In genomic region chr7:123360631-123361030, GRCh38 we compare ENCODE assay signal across 23 cellular contexts.
"Had no signal": no experiment of that assay in that cellular context is flagged by ENCODE, and none has a peak within 500 bp of the region (broad histone marks: within the 10 kb centered on the region; RNA-seq: fewer than 3 reads in every experiment).

No MANE protein-coding gene starts in this region.

- H3K9me3 ChIP-seq: esophagus squamous epithelium, gastrocnemius medialis, heart right ventricle, left lung, lower lobe of right lung, mucosa of descending colon had no signal

- ATAC-seq: effector memory CD8-positive, alpha-beta T cell; esophagus mucosa; gastrocnemius medialis; heart right ventricle; left cardiac atrium; left lung; left ventricle myocardium superior; lower lobe of right lung; mucosa of descending colon; naive thymus-derived CD8-positive, alpha-beta T cell had no signal

- H3K4me1 ChIP-seq: esophagus squamous epithelium, gastrocnemius medialis, heart right ventricle, left lung, lower lobe of right lung had no signal

- H3K27me3 ChIP-seq: esophagus squamous epithelium, gastrocnemius medialis, heart right ventricle, left lung had no signal

- H3K4me3 ChIP-seq: esophagus squamous epithelium, gastrocnemius medialis, heart right ventricle, left lung, lower lobe of right lung, mucosa of descending colon had no signal

- H3K36me3 ChIP-seq: esophagus squamous epithelium, gastrocnemius medialis, heart right ventricle, left lung, lower lobe of right lung had no signal

- H3K27ac ChIP-seq: epithelial cell of prostate, esophagus squamous epithelium, gastrocnemius medialis, heart right ventricle, left lung, lower lobe of right lung had no signal

- DNase-seq: cortex of kidney; effector CD8-positive, alpha-beta T cell; effector memory CD8-positive, alpha-beta T cell; endodermal cell; erythroblast; esophagus squamous epithelium; foreskin fibroblast; foreskin melanocyte; gastrocnemius medialis; glutamatergic neuron; head of caudate nucleus; heart right ventricle; hippocampal formation; left cardiac atrium; left lung; left ventricle myocardium superior; lower lobe of right lung; mesenchymal stem cell; mucosa of descending colon; naive B cell; naive thymus-derived CD8-positive, alpha-beta T cell had no signal
